ENCODE assay signal across 8 cellular contexts in the genomic region with DNA sequence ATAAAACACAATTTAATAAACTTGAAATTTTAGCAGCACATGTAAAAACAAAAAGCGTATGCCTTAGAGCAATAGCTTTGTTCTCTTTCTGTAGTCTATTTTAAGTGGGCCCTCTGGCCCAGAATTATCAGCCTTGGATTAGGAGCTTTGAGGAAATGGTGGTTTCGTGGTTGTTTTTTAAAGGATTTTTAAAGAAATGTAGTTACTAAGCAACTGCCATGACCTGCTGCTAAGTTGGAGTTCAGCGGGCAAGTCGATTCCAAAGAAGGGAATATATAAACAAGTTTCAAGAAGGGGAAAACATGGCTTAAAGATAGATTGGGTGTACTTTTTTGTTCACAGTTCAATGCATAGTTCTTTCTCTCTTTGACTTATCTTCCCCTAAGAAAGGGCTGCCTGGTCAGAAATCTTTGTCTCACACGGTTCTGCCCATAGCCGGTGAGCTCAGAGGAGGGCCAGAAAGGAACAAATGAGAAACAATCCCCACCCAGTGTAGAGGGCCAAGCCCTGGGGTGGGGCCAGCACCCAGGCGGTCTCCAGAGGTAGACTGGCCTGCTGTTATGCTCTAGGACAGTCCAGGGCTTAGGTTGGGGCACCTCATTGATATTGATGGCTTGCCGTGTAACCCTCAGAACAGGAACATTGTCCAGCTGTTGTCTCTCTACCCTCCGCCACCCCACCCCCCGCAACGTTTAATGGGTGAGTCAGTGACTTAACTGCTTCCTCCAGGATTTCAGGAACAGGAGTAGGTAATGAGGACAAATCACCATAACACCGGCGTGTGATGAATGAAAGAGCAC. TPM values are rescaled to one million over a fixed set of nuclear protein-coding genes. Genes with fewer than 3 reads are reported as not detected.
A peak's percentile ranks its signal among the peaks of the same experiment; 100 is the strongest.
DNase-seq lines count a peak whose midpoint lies in the region; ATAC-seq and TF ChIP-seq lines count a peak whose summit lies in the region.

No MANE protein-coding gene starts in this region.

- H3K27me3 Mint-ChIP-seq in activated naive CD8-positive, alpha-beta T cell treated with anti-CD3 and anti-CD28 coated beads for 36 hours, result no peaks in the 10 kb centered on the region

- H3K36me3 ChIP-seq in right atrium auricular region, result no peaks in the 10 kb centered on the region
- H3K36me3 ChIP-seq in stomach smooth muscle (ENCODE audit: control insufficient read depth in 2 of 2, insufficient read depth in 2 of 2, low read length in 2 of 2), result no peaks in the 10 kb centered on the region

- no peaks in the 10 kb centered on the region for H3K9me3 Mint-ChIP-seq in activated naive CD8-positive, alpha-beta T cell treated with anti-CD3 and anti-CD28 coated beads for 36 hours

- peaks cover 3% of the 10 kb centered on the region for H3K36me3 Mint-ChIP-seq in activated naive CD8-positive, alpha-beta T cell treated with anti-CD3 and anti-CD28 coated beads for 36 hours

- H3K4me1 ChIP-seq in right atrium auricular region, result peaks cover 0 to 31% of the 10 kb centered on the region in 2 donors
- H3K4me1 ChIP-seq in stomach smooth muscle (ENCODE audit: control insufficient read depth, insufficient read depth, low read length), result peaks cover 14% of the 10 kb centered on the region

- H3K4me3 ChIP-seq in right atrium auricular region (no peak overlapping the region), stomach smooth muscle (ENCODE audit: low read length in 2 of 2) (peak overlapping the region in 1 of 2 donors; percentile 35)

- H3K4me1 Mint-ChIP-seq in activated naive CD8-positive, alpha-beta T cell treated with anti-CD3 and anti-CD28 coated beads for 36 hours, result peaks cover 4% of the 10 kb centered on the region

- H3K27me3 ChIP-seq in right atrium auricular region (no peaks in the 10 kb centered on the region), stomach smooth muscle (ENCODE audit: control insufficient read depth in 1 of 2, insufficient read depth in 2 of 2, low read length in 2 of 2) (peaks cover 0 to 18% of the 10 kb centered on the region in 2 donors)

- H3K4me3 Mint-ChIP-seq in activated naive CD8-positive, alpha-beta T cell treated with anti-CD3 and anti-CD28 coated beads for 36 hours, result no peak overlapping the region

- H3K27ac Mint-ChIP-seq in activated naive CD8-positive, alpha-beta T cell treated with anti-CD3 and anti-CD28 coated beads for 36 hours, result no peak overlapping the region

- H3K9me3 ChIP-seq in right atrium auricular region, result no peaks in the 10 kb centered on the region
- H3K9me3 ChIP-seq in stomach smooth muscle (ENCODE audit: control insufficient read depth in 2 of 2, low read length in 2 of 2), result no peaks in the 10 kb centered on the region

- ATAC-seq in HG02973 (IDR thresholded peaks at IDR 0.05; ENCODE audit: unreplicated experiment) (no peak), HG03196 (IDR thresholded peaks at IDR 0.05; ENCODE audit: unreplicated experiment) (no peak)

- DNase-seq in DMS153 (lab: John Stamatoyannopoulos, UW), result peak; percentile 52
- DNase-seq in DMS153 treated with DMSO at 0.1 percent for 48 hours (lab: John Stamatoyannopoulos, UW; ENCODE audit: unreplicated experiment), result no peak
- peak; percentile 48 for DNase-seq in T1000 (lab: John Stamatoyannopoulos, UW)
- no peak for DNase-seq in right atrium auricular region (ENCODE audit: low spot score)
- DNase-seq in activated naive CD8-positive, alpha-beta T cell treated with anti-CD3 and anti-CD28 coated beads for 36 hours, result no peak

- no peak overlapping the region for H3K9ac ChIP-seq in stomach smooth muscle (ENCODE audit: low read length in 2 of 2)

- H3K27ac ChIP-seq in right atrium auricular region (peak overlapping the region; percentile 60 to 81), stomach smooth muscle (ENCODE audit: low read length) (peak overlapping the region; percentile 64)

- TF ChIP-seq CTCF in right atrium auricular region (IDR thresholded peaks at IDR 0.05), result no peak

RNA-seq across cellular contexts. Expression of a gene that starts 32.5 kb away (rescaled TPM):
- 10 to 100 TPM in 1 of 2 donors, 1 to 10 TPM in 1; 8.8 to 34.6 TPM for total RNA-seq in right atrium auricular region
- 10 to 100 TPM; 22.8 to 25.8 TPM for total RNA-seq in activated naive CD8-positive, alpha-beta T cell treated with anti-CD3 and anti-CD28 coated beads for 36 hours

RNA-seq across cellular contexts. Expression of a gene that starts 54.0 kb away (rescaled TPM):
- not detected for total RNA-seq in right atrium auricular region
- total RNA-seq in activated naive CD8-positive, alpha-beta T cell treated with anti-CD3 and anti-CD28 coated beads for 36 hours, result not detected

Comparison
In these comparisons a context has a peak if more than half of its experiments do, and no peak if none do; other contexts are left out.
1. DNase-seq: peak in DMS153 (single experiment) and T1000 (single experiment); none in DMS153 treated with DMSO at 0.1 percent for 48 hours (single experiment), right atrium auricular region (single experiment) and activated naive CD8-positive, alpha-beta T cell treated with anti-CD3 and anti-CD28 coated beads for 36 hours (single experiment).